ENCODE assay signal across 9 cellular contexts in genomic region chr2:97992836-97993825, GRCh38. TPM values are rescaled to one million over a fixed set of nuclear protein-coding genes. Genes with fewer than 3 reads are reported as not detected.
A peak's percentile ranks its signal among the peaks of the same experiment; 100 is the strongest.
DNase-seq lines count a peak whose midpoint lies in the region; ATAC-seq and TF ChIP-seq lines count a peak whose summit lies in the region.
"Had no signal": no experiment of that assay in that cellular context is flagged by ENCODE, and none has a peak within 500 bp of the region (broad histone marks: within the 10 kb centered on the region; RNA-seq: fewer than 3 reads in every experiment).

No MANE protein-coding gene starts in this region.

- H3K79me2 ChIP-seq in OCI-LY1 (ENCODE audit: insufficient read depth, low read length), result peaks cover 65% of the 10 kb centered on the region

- no peaks in the 10 kb centered on the region for H3K36me3 ChIP-seq in OCI-LY1 (ENCODE audit: insufficient read depth, low read length)
- peaks cover 8% of the 10 kb centered on the region for H3K36me3 ChIP-seq in endodermal cell (ENCODE audit: control insufficient read depth, insufficient read depth, low read length)
- H3K36me3 ChIP-seq in body of pancreas (replicated peaks in 1 of 2; ENCODE audit: insufficient read depth in 1 of 2, low read depth in 2 of 2), result no peaks in the 10 kb centered on the region
- H3K36me3 ChIP-seq: MG63 had no signal

- no peaks in the 10 kb centered on the region for H3F3A ChIP-seq in OCI-LY1 (ENCODE audit: insufficient read depth, low read length)

- no peaks in the 10 kb centered on the region for H3K9me2 ChIP-seq in OCI-LY1 (ENCODE audit: low read depth, low read length)

- peak overlapping the region; percentile 64 for H3K4me2 ChIP-seq in OCI-LY1 (ENCODE audit: low read length)

- H3K27me3 Mint-ChIP-seq in endodermal cell (ENCODE audit: insufficient read depth) (no peaks in the 10 kb centered on the region), progenitor cell of endocrine pancreas (no peaks in the 10 kb centered on the region)

- H2AFZ ChIP-seq in OCI-LY1 (ENCODE audit: low read length), result no peak overlapping the region

- H3K9me3 ChIP-seq in OCI-LY1 (ENCODE audit: low read length), result peaks cover 7% of the 10 kb centered on the region
- H3K9me3 ChIP-seq in endodermal cell (ENCODE audit: control insufficient read depth, low read length), result peaks cover 14% of the 10 kb centered on the region
- no peaks in the 10 kb centered on the region for H3K9me3 ChIP-seq in body of pancreas

- ATAC-seq in body of pancreas (no peak), HG02938 (IDR thresholded peaks at IDR 0.05; ENCODE audit: unreplicated experiment) (no peak)

- H3K4me3 ChIP-seq in OCI-LY1 (ENCODE audit: low read depth, low read length, poor library complexity, severe bottlenecking) (peak overlapping the region; percentile 82), endodermal cell (ENCODE audit: low read length) (peak overlapping the region; percentile 96), body of pancreas (no peak overlapping the region), lower leg skin (ENCODE audit: low read depth, poor library complexity, severe bottlenecking) (no peak overlapping the region)

- H3K9ac ChIP-seq in OCI-LY1 (ENCODE audit: low read length) (peak overlapping the region; percentile 53; the same call in 1 of the 2 replicates), endodermal cell (ENCODE audit: extremely low read depth, low read length, poor library complexity, severe bottlenecking) (no peak overlapping the region)

- intact Hi-C loops in body of pancreas (cut with DNase I), result no loop called here
- intact Hi-C loops in lower leg skin (cut with DNase I; ENCODE audit: low total_unique reads), result no loop called here

- peak; percentile 16 for DNase-seq in DMS 273 (lab: John Stamatoyannopoulos, UW; ENCODE audit: unreplicated experiment)
- no peak for DNase-seq in DMS 273 treated with DMSO at 0.1 percent for 48 hours (lab: John Stamatoyannopoulos, UW)
- no peak for DNase-seq in endodermal cell
- no peak for DNase-seq in progenitor cell of endocrine pancreas (ENCODE audit: low spot score, unreplicated experiment)
- DNase-seq in body of pancreas, result no peak
- no peak for DNase-seq in lower leg skin (ENCODE audit: low spot score in 2 of 2)
- DNase-seq: MG63 had no signal

- TF ChIP-seq POLR2A in body of pancreas (IDR thresholded peaks at IDR 0.05) (no peak), lower leg skin (IDR thresholded peaks at IDR 0.05) (no peak)

- H3K36me3 Mint-ChIP-seq in endodermal cell (ENCODE audit: low read depth) (peaks cover 7% of the 10 kb centered on the region), progenitor cell of endocrine pancreas (ENCODE audit: insufficient read depth) (peaks cover 8% of the 10 kb centered on the region)

- 94 to 100% methylated on average over 3 of the region's 3 CpGs for WGBS in endodermal cell (ENCODE audit: insufficient coverage in 1 of 2, insufficient read length in 1 of 2), 2 experiments
- 34 to 42% methylated on average over 3 of the region's 3 CpGs for WGBS in body of pancreas, 2 donors
- 43 to 46% methylated on average over 3 of the region's 3 CpGs for WGBS in lower leg skin, 2 donors

- H3K27ac Mint-ChIP-seq in endodermal cell, result no peak overlapping the region
- H3K27ac Mint-ChIP-seq in progenitor cell of endocrine pancreas, result peak overlapping the region; percentile 3

- H4K20me1 ChIP-seq in OCI-LY1 (ENCODE audit: insufficient read depth, low read length), result no peaks in the 10 kb centered on the region

- peak overlapping the region; percentile 81 for H3K4me3 Mint-ChIP-seq in endodermal cell
- peak overlapping the region; percentile 90 for H3K4me3 Mint-ChIP-seq in progenitor cell of endocrine pancreas (ENCODE audit: low read depth)

- H3K4me1 ChIP-seq in OCI-LY1 (ENCODE audit: insufficient read depth, low read length, severe bottlenecking) (peaks cover 55% of the 10 kb centered on the region), endodermal cell (ENCODE audit: control insufficient read depth, insufficient read depth, low read length) (peaks cover 8% of the 10 kb centered on the region), body of pancreas (peaks cover 37% of the 10 kb centered on the region)

- peaks cover 46% of the 10 kb centered on the region for H3K4me1 Mint-ChIP-seq in endodermal cell
- H3K4me1 Mint-ChIP-seq in progenitor cell of endocrine pancreas (ENCODE audit: low read depth), result peaks cover 35% of the 10 kb centered on the region

- H3K27ac ChIP-seq in OCI-LY1 (ENCODE audit: low read depth, low read length, poor library complexity, severe bottlenecking), result peak overlapping the region; percentile 58
- H3K27ac ChIP-seq in endodermal cell (ENCODE audit: low read depth, low read length), result no peak overlapping the region
- H3K27ac ChIP-seq in body of pancreas, result no peak overlapping the region

- H3K9me3 Mint-ChIP-seq in endodermal cell, result peaks cover 13% of the 10 kb centered on the region
- H3K9me3 Mint-ChIP-seq in progenitor cell of endocrine pancreas (ENCODE audit: low read depth), result peaks cover 8% of the 10 kb centered on the region

- TF ChIP-seq CTCF in OCI-LY1 (IDR thresholded peaks at IDR 0.05; ENCODE audit: low read length), result no peak
- no peak for TF ChIP-seq CTCF in endodermal cell (conservative IDR thresholded peaks at IDR 0.05)
- TF ChIP-seq CTCF in progenitor cell of endocrine pancreas (IDR thresholded peaks at IDR 0.05; ENCODE audit: unreplicated experiment), result no peak
- TF ChIP-seq CTCF in body of pancreas (IDR thresholded peaks at IDR 0.05), result no peak
- TF ChIP-seq CTCF in lower leg skin (IDR thresholded peaks at IDR 0.05), result no peak

- no peaks in the 10 kb centered on the region for H3K27me3 ChIP-seq in OCI-LY1 (ENCODE audit: insufficient read depth, low read length)
- no peaks in the 10 kb centered on the region for H3K27me3 ChIP-seq in endodermal cell (ENCODE audit: control insufficient read depth, insufficient read depth, low read length, poor library complexity, severe bottlenecking)
- H3K27me3 ChIP-seq in body of pancreas, result no peaks in the 10 kb centered on the region
- H3K27me3 ChIP-seq: MG63 had no signal

RNA-seq across cellular contexts. Expression of gene TMEM131, which starts 2.6 kb away (rescaled TPM):
- total RNA-seq in endodermal cell (10 to 100 TPM; 39.0 to 43.0 TPM), progenitor cell of endocrine pancreas (57.1 and 58.8 TPM in 2 replicates), body of pancreas (10 to 100 TPM; 20.0 to 21.4 TPM), lower leg skin (10 to 100 TPM; 32.8 to 54.8 (median 41.2) TPM)
- polyA plus RNA-seq in endodermal cell (2013, experiment 1 of 2), result 30.6 TPM
- polyA plus RNA-seq in endodermal cell (2013, experiment 2 of 2), result 28.4 TPM

Comparison
In these comparisons a context has a peak if more than half of its experiments do, and no peak if none do; other contexts are left out.
1. H3K4me3 ChIP-seq: peak in OCI-LY1 (single experiment) and endodermal cell (single experiment); none in body of pancreas (0 of 2) and lower leg skin (single experiment).